ENCODE assay signal across 20 cellular contexts in the genomic region with DNA sequence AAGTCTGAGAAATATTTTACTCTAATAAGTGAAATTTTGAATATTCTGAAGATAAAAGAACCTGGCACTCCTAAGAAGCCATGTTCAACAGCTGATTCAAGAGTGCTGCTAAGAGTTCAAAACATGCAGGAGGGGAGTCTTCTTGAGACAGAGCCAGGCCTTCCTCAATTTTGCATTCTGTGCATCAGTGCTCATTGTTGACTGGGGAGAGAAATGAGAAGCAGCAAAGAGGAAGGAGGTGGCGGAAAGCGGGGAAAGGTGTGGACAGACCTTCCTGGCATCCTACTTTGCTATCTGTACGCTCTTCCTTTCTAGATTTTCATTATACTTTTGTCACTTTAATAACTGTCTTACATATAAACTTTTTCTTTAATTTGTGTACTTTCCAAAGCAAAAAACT. TPM values are rescaled to one million over a fixed set of nuclear protein-coding genes. Genes with fewer than 3 reads are reported as not detected.
A peak's percentile ranks its signal among the peaks of the same experiment; 100 is the strongest.
DNase-seq lines count a peak whose midpoint lies in the region; ATAC-seq and TF ChIP-seq lines count a peak whose summit lies in the region.
"Had no signal": no experiment of that assay in that cellular context is flagged by ENCODE, and none has a peak within 500 bp of the region (broad histone marks: within the 10 kb centered on the region; RNA-seq: fewer than 3 reads in every experiment).

No MANE protein-coding gene starts in this region.

- intact Hi-C loops in tibial artery (cut with DNase I; ENCODE audit: low total_unique reads), result no loop called here

- H3K27ac Mint-ChIP-seq in chondrocyte (ENCODE audit: unreplicated experiment), result peak overlapping the region; percentile 62
- H3K27ac Mint-ChIP-seq in osteocyte (ENCODE audit: unreplicated experiment), result no peak overlapping the region
- H3K27ac Mint-ChIP-seq: activated CD4-positive, alpha-beta T cell treated with anti-CD3 and anti-CD28 coated beads, Interleukin-2, amount 10 ng/mL, durations not matched to agents 24 days and 14 days; dendritic cell treated with granulocyte-macrophage colony-stimulating factor and Interleukin-4, amounts not matched to agents 40 ng/mL and 50 ng/mL, for 4 days had no signal

- H3K36me3 ChIP-seq in muscle layer of duodenum (ENCODE audit: control insufficient read depth in 1 of 2, insufficient read depth in 2 of 2, low read length in 2 of 2), result peaks cover 0 to 9% of the 10 kb centered on the region in 2 donors
- H3K36me3 ChIP-seq in tibial artery, result peaks cover 0 to 17% (median 4%) of the 10 kb centered on the region in 3 donors
- H3K36me3 ChIP-seq: suprapubic skin had no signal

- H3K4me3 ChIP-seq in muscle layer of duodenum (ENCODE audit: low read depth in 1 of 2, low read length in 2 of 2) (peak overlapping the region in 1 of 2 donors; percentile 5), tibial artery (no peak overlapping the region)
- H3K4me3 ChIP-seq: heart left ventricle, suprapubic skin had no signal

- peak overlapping the region; percentile 88 for H3K27ac ChIP-seq in muscle layer of duodenum (ENCODE audit: low read length)
- peak overlapping the region; percentile 82 to 84 for H3K27ac ChIP-seq in tibial artery
- H3K27ac ChIP-seq: brain microvascular endothelial cell had no signal

- H3K4me3 Mint-ChIP-seq in chondrocyte (ENCODE audit: unreplicated experiment) (no peak overlapping the region), osteocyte (ENCODE audit: unreplicated experiment) (no peak overlapping the region)
- H3K4me3 Mint-ChIP-seq: activated CD4-positive, alpha-beta T cell treated with anti-CD3 and anti-CD28 coated beads, Interleukin-2, amount 10 ng/mL, durations not matched to agents 24 days and 14 days; dendritic cell treated with granulocyte-macrophage colony-stimulating factor and Interleukin-4, amounts not matched to agents 40 ng/mL and 50 ng/mL, for 4 days had no signal

- no peaks in the 10 kb centered on the region for H3K27me3 Mint-ChIP-seq in chondrocyte (ENCODE audit: low read depth)
- no peaks in the 10 kb centered on the region for H3K27me3 Mint-ChIP-seq in osteocyte (ENCODE audit: unreplicated experiment)
- H3K27me3 Mint-ChIP-seq: dendritic cell treated with granulocyte-macrophage colony-stimulating factor and Interleukin-4, amounts not matched to agents 40 ng/mL and 50 ng/mL, for 4 days had no signal

- ATAC-seq in HG02840 (IDR thresholded peaks at IDR 0.05; ENCODE audit: low FRiP score, unreplicated experiment) (no peak), HG03571 (IDR thresholded peaks at IDR 0.05; ENCODE audit: unreplicated experiment) (no peak)
- ATAC-seq: Panc1 had no signal

- H3K9me3 ChIP-seq in muscle layer of duodenum (ENCODE audit: control insufficient read depth in 1 of 2, low read length in 2 of 2), result no peaks in the 10 kb centered on the region
- no peaks in the 10 kb centered on the region for H3K9me3 ChIP-seq in tibial artery
- H3K9me3 ChIP-seq: suprapubic skin had no signal

- H3K9me3 Mint-ChIP-seq in chondrocyte (ENCODE audit: low read depth) (peaks cover 13% of the 10 kb centered on the region), osteocyte (ENCODE audit: unreplicated experiment) (no peaks in the 10 kb centered on the region)
- H3K9me3 Mint-ChIP-seq: activated CD4-positive, alpha-beta T cell treated with anti-CD3 and anti-CD28 coated beads, Interleukin-2, amount 10 ng/mL, durations not matched to agents 24 days and 14 days; dendritic cell treated with granulocyte-macrophage colony-stimulating factor and Interleukin-4, amounts not matched to agents 40 ng/mL and 50 ng/mL, for 4 days had no signal

- DNase-seq in NOMO-1 treated with DMSO at 0.1 percent for 48 hours (lab: John Stamatoyannopoulos, UW; ENCODE audit: unreplicated experiment), result peak; percentile 62
- DNase-seq in chondrocyte (ENCODE audit: low spot score), result no peak
- DNase-seq in tibial artery, result no peak
- no peak for DNase-seq in DMS53 treated with DMSO at 0.1 percent for 48 hours (lab: John Stamatoyannopoulos, UW; ENCODE audit: unreplicated experiment)
- DNase-seq in osteocyte (ENCODE audit: extremely low spot score, unreplicated experiment), result no peak
- DNase-seq: activated CD4-positive, alpha-beta T cell treated with anti-CD3 and anti-CD28 coated beads, Interleukin-2, amount 10 ng/mL, durations not matched to agents 24 days and 14 days; activated naive CD4-positive, alpha-beta T cell treated with anti-CD3 and anti-CD28 coated beads, Interleukin-2, amount 50 U/mL, for 16 hours; activated T-cell treated with anti-CD3 and anti-CD28 coated beads, Interleukin-2, amount 50 U/mL, for 1 hour; AML-193; brain microvascular endothelial cell; GOT3; heart left ventricle; NCI-H748 treated with DMSO at 0.1 percent for 48 hours; stimulated activated CD4-positive, alpha-beta T cell treated with anti-CD3 and anti-CD28 coated beads, Interleukin-2, amount 100 ng/mL, for 48 hours had no signal

- TF ChIP-seq CTCF in chondrocyte (IDR thresholded peaks at IDR 0.05) (no peak), tibial artery (IDR thresholded peaks at IDR 0.05) (no peak), osteocyte (IDR thresholded peaks at IDR 0.05) (no peak)

- H3K4me1 Mint-ChIP-seq in chondrocyte (ENCODE audit: low read depth) (peaks cover 19% of the 10 kb centered on the region), osteocyte (ENCODE audit: unreplicated experiment) (peaks cover 20% of the 10 kb centered on the region)
- H3K4me1 Mint-ChIP-seq: activated CD4-positive, alpha-beta T cell treated with anti-CD3 and anti-CD28 coated beads, Interleukin-2, amount 10 ng/mL, durations not matched to agents 24 days and 14 days had no signal

- H3K36me3 Mint-ChIP-seq in chondrocyte (ENCODE audit: low read depth), result peaks cover 11% of the 10 kb centered on the region
- H3K36me3 Mint-ChIP-seq in osteocyte (ENCODE audit: unreplicated experiment), result peaks cover 25% of the 10 kb centered on the region

- peaks cover 0 to 10% of the 10 kb centered on the region in 2 donors for H3K4me1 ChIP-seq in muscle layer of duodenum (ENCODE audit: control insufficient read depth in 1 of 2, insufficient read depth in 2 of 2, low read length in 2 of 2)
- H3K4me1 ChIP-seq in tibial artery, result peaks cover 0 to 43% (median 27%) of the 10 kb centered on the region in 4 donors

- no peaks in the 10 kb centered on the region for H3K27me3 ChIP-seq in muscle layer of duodenum (ENCODE audit: low read depth, low read length)
- H3K27me3 ChIP-seq in tibial artery, result no peaks in the 10 kb centered on the region
- H3K27me3 ChIP-seq: brain microvascular endothelial cell, heart left ventricle, suprapubic skin had no signal

RNA-seq across cellular contexts. Expression of gene TXNDC2, which starts 29.7 kb away (rescaled TPM):
- 0.17 to 0.41 TPM (median 0.28 TPM) in 3 replicates for total RNA-seq in chondrocyte
- 0.11 and 0.29 TPM in 2 replicates for total RNA-seq in osteocyte
- total RNA-seq: activated CD4-positive, alpha-beta T cell treated with anti-CD3 and anti-CD28 coated beads, Interleukin-2, amount 10 ng/mL, durations not matched to agents 24 days and 14 days; heart left ventricle; suprapubic skin had no signal

RNA-seq across cellular contexts. Expression of gene VAPA, which starts 57.7 kb away (rescaled TPM):
- total RNA-seq in chondrocyte (125 to 143 TPM (median 141 TPM) in 3 replicates), osteocyte (157 and 163 TPM in 2 replicates)
